Comparison of ENCODE assay signal across 18 cellular contexts in the genomic region with DNA sequence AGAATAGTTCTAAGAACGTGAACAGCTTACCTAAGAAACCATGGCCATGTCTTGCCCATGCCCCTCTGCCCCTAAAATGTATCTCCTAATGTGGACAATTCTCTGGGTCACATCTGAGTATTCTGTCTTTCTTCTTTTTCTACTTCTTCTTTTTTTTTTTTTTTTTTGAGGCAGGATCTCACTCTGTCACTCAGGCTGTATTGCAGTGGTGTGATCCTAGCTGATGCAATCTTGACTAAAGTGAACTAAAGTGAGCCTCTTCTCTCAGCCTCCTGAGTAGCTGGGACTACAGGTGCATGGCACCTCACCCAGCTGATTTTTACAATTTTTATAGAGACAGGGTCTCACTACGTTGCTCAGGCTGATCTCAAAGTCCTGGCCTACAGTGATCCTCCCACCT.
DNase-seq lines count a peak whose midpoint lies in the region; TF ChIP-seq lines count a peak whose summit lies in the region.
"Had no signal": no experiment of that assay in that cellular context is flagged by ENCODE, and none has a peak within 500 bp of the region (broad histone marks: within the 10 kb centered on the region; RNA-seq: fewer than 3 reads in every experiment).

No MANE protein-coding gene starts in this region.

- no peak for TF ChIP-seq POLR2A in erythroblast (IDR thresholded peaks at IDR 0.05; ENCODE audit: low read length)

- no peaks in the 10 kb centered on the region for H3K9me2 ChIP-seq in Loucy (replicated peaks; ENCODE audit: low read depth, low read length)

- peak overlapping the region in 1 of 8 donors; percentile 76 for H3K27ac Mint-ChIP-seq in CD8-positive, alpha-beta memory T cell
- H3K27ac Mint-ChIP-seq: activated T-helper 2 cell treated with anti-CD3 and anti-CD28 coated beads, Interferon-gamma antibody, Interleukin-2, Interleukin-4, amounts not matched to agents 10 μg/mL and 5 μg/mL and 100 μg/mL, durations not matched to agents 14 hours and 24 hours and 36 hours; nephron progenitor cell; stimulated activated memory B cell treated with anti-CD40 and anti-IgM and Interleukin-4, amounts not matched to agents 10 μg/mL and 1 μg/mL and 100 μg/mL, for 72 hours had no signal

- POLR2A ChIA-PET in CD8-positive, alpha-beta memory T cell (lab: Charles Lee), result no interaction called here

- H3K4me1 Mint-ChIP-seq in CD8-positive, alpha-beta memory T cell, result peaks cover 0 to 6% (median 2%) of the 10 kb centered on the region in 3 donors

- no peak overlapping the region for H3K4me3 Mint-ChIP-seq in CD8-positive, alpha-beta memory T cell
- H3K4me3 Mint-ChIP-seq: nephron progenitor cell; stimulated activated memory B cell treated with anti-CD40 and anti-IgM and Interleukin-4, amounts not matched to agents 10 μg/mL and 1 μg/mL and 100 μg/mL, for 72 hours had no signal

- H3K9ac ChIP-seq in Loucy (ENCODE audit: low read depth, low read length, poor library complexity, severe bottlenecking) (no peak overlapping the region), SK-N-MC (ENCODE audit: insufficient read length) (peak overlapping the region; percentile 14)

- in situ Hi-C loops in GM13977 (cut with MboI; ENCODE audit: low pct_unique_long_range_greater_than_20kb, low sequenced_read_pairs, unreplicated experiment), result no loop called here

- H3K9me3 ChIP-seq in Loucy (ENCODE audit: insufficient read depth, low read depth, low read length) (no peaks in the 10 kb centered on the region), SK-N-MC (ENCODE audit: low read depth, low read length) (no peaks in the 10 kb centered on the region)
- H3K9me3 ChIP-seq in CD8-positive, alpha-beta memory T cell (ENCODE audit: low read length), result no peaks in the 10 kb centered on the region
- H3K9me3 ChIP-seq: ascending aorta, transverse colon had no signal

- CTCF ChIA-PET in CD8-positive, alpha-beta memory T cell (lab: Charles Lee), result interaction anchor here (0.7 to 4.3 kb wide), 12 partner anchors 13 to 435 kb away, joined by 3 to 57 read pairs (median 6); no protein-coding TSS in a partner anchor

- no peaks in the 10 kb centered on the region for H3K36me3 Mint-ChIP-seq in CD8-positive, alpha-beta memory T cell
- H3K36me3 Mint-ChIP-seq: stimulated activated memory B cell treated with anti-CD40 and anti-IgM and Interleukin-4, amounts not matched to agents 10 μg/mL and 1 μg/mL and 100 μg/mL, for 72 hours had no signal

- H3K27me3 ChIP-seq in Loucy (ENCODE audit: insufficient read depth, low read length, poor library complexity, severe bottlenecking), result no peaks in the 10 kb centered on the region
- no peaks in the 10 kb centered on the region for H3K27me3 ChIP-seq in CD8-positive, alpha-beta memory T cell (ENCODE audit: insufficient read depth, low read length, poor library complexity, severe bottlenecking)
- H3K27me3 ChIP-seq: ascending aorta, transverse colon had no signal

- no peak overlapping the region for H3K27ac ChIP-seq in SK-N-MC
- H3K27ac ChIP-seq in CD8-positive, alpha-beta memory T cell (ENCODE audit: low read depth, low read length), result no peak overlapping the region
- H3K27ac ChIP-seq: ascending aorta, C4-2B, transverse colon had no signal

- H3K4me1 ChIP-seq in Loucy (ENCODE audit: insufficient read depth, low read length, poor library complexity, severe bottlenecking), result peaks cover 18% of the 10 kb centered on the region
- H3K4me1 ChIP-seq in CD8-positive, alpha-beta memory T cell (ENCODE audit: insufficient read depth, low read length), result no peaks in the 10 kb centered on the region
- H3K4me1 ChIP-seq: ascending aorta had no signal

- H3K36me3 ChIP-seq in Loucy (ENCODE audit: insufficient read depth, low read length) (no peaks in the 10 kb centered on the region), SK-N-MC (ENCODE audit: insufficient read depth, low read length) (no peaks in the 10 kb centered on the region)
- no peaks in the 10 kb centered on the region for H3K36me3 ChIP-seq in CD8-positive, alpha-beta memory T cell (ENCODE audit: insufficient read depth, low read length)
- H3K36me3 ChIP-seq: ascending aorta, transverse colon had no signal

- H2AFZ ChIP-seq in Loucy (ENCODE audit: low read length), result peak overlapping the region; percentile 16; the same call in 1 of the 2 replicates

- H3K9me3 Mint-ChIP-seq in CD8-positive, alpha-beta memory T cell, result no peaks in the 10 kb centered on the region
- H3K9me3 Mint-ChIP-seq: activated T-helper 2 cell treated with anti-CD3 and anti-CD28 coated beads, Interferon-gamma antibody, Interleukin-2, Interleukin-4, amounts not matched to agents 10 μg/mL and 5 μg/mL and 100 μg/mL, durations not matched to agents 14 hours and 24 hours and 36 hours; nephron progenitor cell; stimulated activated memory B cell treated with anti-CD40 and anti-IgM and Interleukin-4, amounts not matched to agents 10 μg/mL and 1 μg/mL and 100 μg/mL, for 72 hours had no signal

- no peaks in the 10 kb centered on the region for H4K20me1 ChIP-seq in Loucy (ENCODE audit: insufficient read depth, low read length, poor library complexity, severe bottlenecking)

- DNase-seq in DMS53 (lab: John Stamatoyannopoulos, UW) (peak; percentile 1), DMS53 treated with DMSO at 0.1 percent for 48 hours (lab: John Stamatoyannopoulos, UW; ENCODE audit: unreplicated experiment) (no peak), SK-N-MC (ENCODE audit: low read depth, low spot score) (no peak), erythroblast (lab: John Stamatoyannopoulos, UW) (peak; percentile 8 to 62), GM13977 (ENCODE audit: low spot score) (no peak), NCI-H1694 treated with DMSO at 0.1 percent for 48 hours (lab: John Stamatoyannopoulos, UW) (no peak)
- no peak for DNase-seq in CD8-positive, alpha-beta memory T cell
- DNase-seq: 8988T, left cardiac atrium, NCI-H2029, nephron progenitor cell, SW 1271, transverse colon had no signal

- peaks cover 2 to 5% of the 10 kb centered on the region in 2 donors for H3K27me3 Mint-ChIP-seq in CD8-positive, alpha-beta memory T cell
- H3K27me3 Mint-ChIP-seq: stimulated activated memory B cell treated with anti-CD40 and anti-IgM and Interleukin-4, amounts not matched to agents 10 μg/mL and 1 μg/mL and 100 μg/mL, for 72 hours had no signal

- no peak for TF ChIP-seq CTCF in Loucy (conservative IDR thresholded peaks at IDR 0.05; ENCODE audit: low read length)
- no peak for TF ChIP-seq CTCF in GM13977 (IDR thresholded peaks at IDR 0.05; ENCODE audit: extremely low read depth, insufficient read depth, missing control alignments)

- no peak overlapping the region for H3K4me2 ChIP-seq in Loucy (ENCODE audit: low read depth, low read length, poor library complexity, severe bottlenecking)

- no peaks in the 10 kb centered on the region for H3K79me2 ChIP-seq in Loucy (ENCODE audit: insufficient read depth, low read length)

- H3F3A ChIP-seq in Loucy (ENCODE audit: low read depth), result no peaks in the 10 kb centered on the region

- no peak overlapping the region for H3K4me3 ChIP-seq in Loucy (ENCODE audit: low read length, poor library complexity, severe bottlenecking)
- H3K4me3 ChIP-seq in SK-N-MC, result no peak overlapping the region
- no peak overlapping the region for H3K4me3 ChIP-seq in CD8-positive, alpha-beta memory T cell (ENCODE audit: low read length)
- H3K4me3 ChIP-seq: ascending aorta, transverse colon had no signal

Comparison
In these comparisons a context has a peak if more than half of its experiments do, and no peak if none do; other contexts are left out.
1. DNase-seq: peak in DMS53 (single experiment) and erythroblast (2 of 2); none in DMS53 treated with DMSO at 0.1 percent for 48 hours (single experiment), SK-N-MC (single experiment), GM13977 (single experiment), CD8-positive, alpha-beta memory T cell (0 of 5) and NCI-H1694 treated with DMSO at 0.1 percent for 48 hours (single experiment).